In genomic region chr13:109900723-109901122, GRCh38 we compare ENCODE assay signal across 17 cellular contexts.
A peak's percentile ranks its signal among the peaks of the same experiment; 100 is the strongest.
DNase-seq lines count a peak whose midpoint lies in the region; ATAC-seq, FAIRE-seq and TF ChIP-seq lines count a peak whose summit lies in the region.
"Had no signal": no experiment of that assay in that cellular context is flagged by ENCODE, and none has a peak within 500 bp of the region (broad histone marks: within the 10 kb centered on the region; RNA-seq: fewer than 3 reads in every experiment).

No MANE protein-coding gene starts in this region.

- TF ChIP-seq CTCF in H9 (conservative IDR thresholded peaks at IDR 0.05) (no peak), H1 (IDR thresholded peaks at IDR 0.05; ENCODE audit: control extremely low read depth in 1 of 3, insufficient read depth in 1 of 3, low read depth in 1 of 3, low read length in 3 of 3) (no peak), nephron progenitor cell (IDR thresholded peaks at IDR 0.05) (no peak)

- H3K79me1 ChIP-seq in H9 (ENCODE audit: insufficient read depth, low read depth, low read length, poor library complexity, severe bottlenecking) (no peaks in the 10 kb centered on the region), H1 (ENCODE audit: low read depth, low read length) (no peaks in the 10 kb centered on the region)

- H4K5ac ChIP-seq in H9 (ENCODE audit: insufficient read length, low read depth, low read length) (peak overlapping the region; percentile 28), H1 (ENCODE audit: insufficient read length, low read depth, low read length) (no peak overlapping the region)

- H2BK20ac ChIP-seq in H9 (ENCODE audit: low read depth, low read length, poor library complexity, severe bottlenecking) (no peak overlapping the region), H1 (ENCODE audit: low read length) (no peak overlapping the region)

- H2BK15ac ChIP-seq in H9 (ENCODE audit: low read depth, low read length) (no peak overlapping the region), H1 (ENCODE audit: low read length) (no peak overlapping the region)

- POLR2A ChIA-PET in H1 (lab: Charles Lee; ENCODE audit: partially characterized antibody): no interaction called here

- H2BK12ac ChIP-seq in H9 (ENCODE audit: insufficient read length, low read depth, low read length): no peak overlapping the region
- H2BK12ac ChIP-seq in H1 (ENCODE audit: low read depth, low read length): no peak overlapping the region

- no peaks in the 10 kb centered on the region for H4K20me1 ChIP-seq in H9 (ENCODE audit: control insufficient read depth, insufficient read depth, insufficient read length)
- H4K20me1 ChIP-seq in H1 (replicated peaks in 1 of 2; ENCODE audit: control insufficient read depth in 1 of 2, insufficient read depth in 2 of 2, low read length in 2 of 2): no peaks in the 10 kb centered on the region

- H3K9me3 ChIP-seq in H9 (ENCODE audit: control insufficient read depth, low read depth, low read length): no peaks in the 10 kb centered on the region
- peaks cover 0 to 3% of the 10 kb centered on the region in 2 experiments; a peak in 1 of 4 replicates for H3K9me3 ChIP-seq in H1 (ENCODE audit: insufficient read depth in 2 of 2, low read depth in 1 of 2, low read length in 1 of 2)
- H3K9me3 ChIP-seq: A549, SJCRH30 had no signal

- H3K27me3 Mint-ChIP-seq in H9 (ENCODE audit: low read depth) (peaks cover 12% of the 10 kb centered on the region), nephron progenitor cell (ENCODE audit: low read depth, poor library complexity) (peaks cover 16% of the 10 kb centered on the region)

- H3K56ac ChIP-seq in H9 (ENCODE audit: insufficient read length, low read depth, low read length): no peak overlapping the region
- H3K56ac ChIP-seq in H1 (replicated peaks; ENCODE audit: insufficient read length, low read depth, low read length): no peak overlapping the region

- peak overlapping the region in 1 of 4 experiments; percentile 10; a peak in 2 of 8 replicates for H3K4me3 ChIP-seq in H1 (ENCODE audit: extremely low read depth in 1 of 4, insufficient read depth in 2 of 4, low read depth in 3 of 4, low read length in 4 of 4)
- H3K4me3 ChIP-seq: A549, SJCRH30 had no signal

- TF ChIP-seq POLR2A in H1 (IDR thresholded peaks at IDR 0.05; ENCODE audit: control extremely low read depth in 1 of 2, low read depth in 2 of 2, low read length in 2 of 2): no peak

- no peak overlapping the region for H3T11ph ChIP-seq in H9 (ENCODE audit: low read length)

- CTCF ChIA-PET in H1 (lab: Charles Lee; ENCODE audit: partially characterized antibody): interaction anchor here (0.8 to 1.6 kb wide), 2 partner anchors 62 to 206 kb away, joined by 3 to 5 read pairs; no protein-coding TSS in a partner anchor

- no peak overlapping the region for H2BK5ac ChIP-seq in H9 (ENCODE audit: insufficient read length, low read length)
- H2BK5ac ChIP-seq in H1 (ENCODE audit: low read depth, low read length): no peak overlapping the region

- no peak overlapping the region for H4K91ac ChIP-seq in H9 (ENCODE audit: insufficient read length, low read depth, low read length)
- H4K91ac ChIP-seq in H1 (replicated peaks; ENCODE audit: insufficient read length, low read length): no peak overlapping the region

- H3K27me3 ChIP-seq in H9 (ENCODE audit: insufficient read depth, low read length) (no peaks in the 10 kb centered on the region), H1 (replicated peaks in 1 of 4; ENCODE audit: control insufficient read depth in 3 of 4, extremely low read depth in 1 of 4, insufficient read depth in 3 of 4, low read length in 3 of 4) (no peaks in the 10 kb centered on the region)
- H3K27me3 ChIP-seq: SJCRH30 had no signal

- H3K36me3 Mint-ChIP-seq in H9 (ENCODE audit: insufficient read depth in 1 of 3, low read depth in 3 of 3): peaks cover 0 to 10% (median 4%) of the 10 kb centered on the region in 3 experiments; a peak in 4 of 7 replicates
- no peaks in the 10 kb centered on the region for H3K36me3 Mint-ChIP-seq in nephron progenitor cell (ENCODE audit: low read depth)
- H3K36me3 Mint-ChIP-seq: CD14-positive monocyte had no signal

- H3K14ac ChIP-seq in H9 (ENCODE audit: insufficient read depth, low read length): no peak overlapping the region; the same call in 1 of the 2 replicates
- H3K14ac ChIP-seq in H1 (ENCODE audit: insufficient read length): no peak overlapping the region

- TF ChIP-seq EP300 in H1 (IDR thresholded peaks at IDR 0.05; ENCODE audit: borderline replicate concordance in 1 of 2, low read depth in 2 of 2, low read length in 2 of 2): no peak

- H3K23ac ChIP-seq in H9 (ENCODE audit: insufficient read length, low read depth, low read length) (no peak overlapping the region), H1 (ENCODE audit: insufficient read length) (no peak overlapping the region)

- H3K27ac Mint-ChIP-seq in H9 (no peak overlapping the region), nephron progenitor cell (no peak overlapping the region)
- H3K27ac Mint-ChIP-seq: CD14-positive monocyte had no signal

- H3K4me1 ChIP-seq in H9 (ENCODE audit: insufficient read depth, low read length) (no peaks in the 10 kb centered on the region), H1 (replicated peaks in 1 of 4; ENCODE audit: control insufficient read depth in 3 of 4, insufficient read depth in 4 of 4, low read length in 3 of 4) (peaks cover 0 to 3% (median 0%) of the 10 kb centered on the region in 4 experiments; a peak in 1 of 7 replicates)
- H3K4me1 ChIP-seq: A549, SJCRH30 had no signal

- H2AK5ac ChIP-seq in H9 (ENCODE audit: insufficient read length, low read length): no peak overlapping the region
- no peak overlapping the region for H2AK5ac ChIP-seq in H1 (ENCODE audit: low read depth, low read length)

- H3K4ac ChIP-seq in H9 (ENCODE audit: low read depth, low read length) (no peak overlapping the region), H1 (replicated peaks; ENCODE audit: insufficient read length, low read depth, low read length) (no peak overlapping the region)

- H3K9ac ChIP-seq in H9 (ENCODE audit: extremely low read depth, insufficient read length, low read length): peak overlapping the region; percentile 11
- no peak overlapping the region for H3K9ac ChIP-seq in H1 (replicated peaks in 1 of 4; ENCODE audit: extremely low read depth in 1 of 4, low read depth in 3 of 4, low read length in 3 of 4)

- no peak overlapping the region for H2AFZ ChIP-seq in H9 (ENCODE audit: low read length)
- H2AFZ ChIP-seq in H1 (ENCODE audit: low read length): peak overlapping the region; percentile 34

- H3K27ac ChIP-seq in H9 (ENCODE audit: insufficient read length, low read depth, low read length): no peak overlapping the region
- no peak overlapping the region for H3K27ac ChIP-seq in H1 (ENCODE audit: low read depth, low read length)
- H3K27ac ChIP-seq: A549, SJCRH30 had no signal

- TF ChIP-seq RAD21 in H1 (IDR thresholded peaks at IDR 0.05 in 1 of 2, conservative IDR thresholded peaks at IDR 0.05 in 1 of 2; ENCODE audit: low read depth in 2 of 2, low read length in 2 of 2): no peak

- peak overlapping the region; percentile 63 to 73; a peak in 4 of 5 replicates for H3K4me3 Mint-ChIP-seq in H9
- H3K4me3 Mint-ChIP-seq in nephron progenitor cell: peak overlapping the region; percentile 73
- H3K4me3 Mint-ChIP-seq: CD14-positive monocyte had no signal

- H3K79me2 ChIP-seq in H9 (ENCODE audit: insufficient read depth, low read length): no peaks in the 10 kb centered on the region
- H3K79me2 ChIP-seq in H1 (ENCODE audit: control insufficient read depth in 1 of 2, insufficient read depth in 2 of 2, low read length in 2 of 2): no peaks in the 10 kb centered on the region

- H3K4me1 Mint-ChIP-seq in H9 (peaks cover 11 to 13% of the 10 kb centered on the region in 2 experiments), nephron progenitor cell (peaks cover 16% of the 10 kb centered on the region)
- H3K4me1 Mint-ChIP-seq: CD14-positive monocyte had no signal

- H3K9me3 Mint-ChIP-seq in H9 (peaks cover 0 to 2% of the 10 kb centered on the region in 2 experiments; a peak in 3 of 5 replicates), nephron progenitor cell (peaks cover 9% of the 10 kb centered on the region)

- ATAC-seq in GM19452 (IDR thresholded peaks at IDR 0.05; ENCODE audit: unreplicated experiment) (no peak), GM21576 (IDR thresholded peaks at IDR 0.05; ENCODE audit: unreplicated experiment) (no peak)
- ATAC-seq: A549, HCT116 had no signal

- H3K23me2 ChIP-seq in H9 (ENCODE audit: insufficient read length, low read depth, low read length, poor library complexity, severe bottlenecking) (no peaks in the 10 kb centered on the region), H1 (ENCODE audit: low read depth, low read length) (no peaks in the 10 kb centered on the region)

- H4K8ac ChIP-seq in H9 (replicated peaks; ENCODE audit: insufficient read length, low read depth, low read length): no peak overlapping the region
- H4K8ac ChIP-seq in H1 (ENCODE audit: extremely low read depth, insufficient read depth, low read length): no peak overlapping the region

- DNase-seq in NCI-H345 (lab: John Stamatoyannopoulos, UW): peak; percentile 10
- DNase-seq in NCI-H345 treated with DMSO at 0.1 percent for 48 hours (lab: John Stamatoyannopoulos, UW; ENCODE audit: unreplicated experiment): no peak
- DNase-seq in H9: no peak
- no peak for DNase-seq in H1 (ENCODE audit: low read depth in 1 of 2, low spot score in 2 of 2)
- no peak for DNase-seq in nephron progenitor cell
- no peak for DNase-seq in NCI-H1930 (lab: John Stamatoyannopoulos, UW)
- DNase-seq: COR-L47, DND-41, MV-4-11, NCI-H1436, SJCRH30 had no signal

- no peak for FAIRE-seq in H1 (lab: Jason Lieb, UNC)
- FAIRE-seq: A549, RCC 7860 had no signal

- no peak overlapping the region for H3K18ac ChIP-seq in H9 (ENCODE audit: insufficient read length, low read depth, low read length)
- no peak overlapping the region for H3K18ac ChIP-seq in H1 (ENCODE audit: extremely low read depth, low read length)

- no peaks in the 10 kb centered on the region for H3K36me3 ChIP-seq in H1 (ENCODE audit: control insufficient read depth in 2 of 4, insufficient read depth in 4 of 4, low read length in 3 of 4)
- H3K36me3 ChIP-seq: SJCRH30 had no signal

- H3K4me2 ChIP-seq in H9 (ENCODE audit: insufficient read depth, insufficient read length, low read length) (peak overlapping the region; percentile 85), H1 (ENCODE audit: insufficient read depth in 1 of 2, low read depth in 2 of 2, low read length in 2 of 2) (peak overlapping the region; percentile 19 to 53; a peak in 2 of 4 replicates)
- H3K4me2 ChIP-seq: A549 had no signal

- H2BK120ac ChIP-seq in H9 (ENCODE audit: low read depth, low read length, poor library complexity, severe bottlenecking): no peak overlapping the region
- no peak overlapping the region for H2BK120ac ChIP-seq in H1 (replicated peaks; ENCODE audit: low read depth, low read length)

- no CpG with 5 or more reads among the region's 8 CpGs for WGBS in H9 (ENCODE audit: extremely low coverage, insufficient read length, low lambda C conversion rate)
- 78% methylated on average over 8 of the region's 8 CpGs; no CpG with 5 or more reads in 1 of the 2 experiments for WGBS in H1 (ENCODE audit: extremely low coverage in 1 of 2, insufficient coverage in 1 of 2, insufficient read length in 1 of 2, insufficient replicate concordance in 2 of 2, low coverage in 1 of 2, low lambda C conversion rate in 2 of 2, missing lambda C conversion rate in 1 of 2), 2 experiments

TF ChIP-seq in H1, 55 proteins besides CTCF, POLR2A, EP300 and RAD21 (continues in another document):
- no peak for TF ChIP-seq HDAC2 (IDR thresholded peaks at IDR 0.05; ENCODE audit: borderline replicate concordance in 1 of 2, low read depth in 2 of 2, low read length in 2 of 2)
- no peak for TF ChIP-seq SIRT6 (IDR thresholded peaks at IDR 0.05; ENCODE audit: low read length)
